ENCODE assay signal across 14 cellular contexts in genomic region chr9:8429157-8429556, GRCh38.
"Had no signal": no experiment of that assay in that cellular context is flagged by ENCODE, and none has a peak within 500 bp of the region (broad histone marks: within the 10 kb centered on the region; RNA-seq: fewer than 3 reads in every experiment).

No MANE protein-coding gene starts in this region.

- H3K27me3 ChIP-seq: ascending aorta, dorsolateral prefrontal cortex, tibial artery, uterus had no signal

- H3K9me3 Mint-ChIP-seq: mesothelial cell of epicardium had no signal

- H3K36me3 ChIP-seq: ascending aorta, lower lobe of right lung, tibial artery, uterus had no signal

- H3K4me1 ChIP-seq: ascending aorta, lower lobe of right lung, tibial artery, uterus had no signal

- H3K4me3 ChIP-seq: ascending aorta, dorsolateral prefrontal cortex, lower lobe of right lung, tibial artery, uterus had no signal

- DNase-seq: activated CD4-positive, alpha-beta T cell treated with anti-CD3 and anti-CD28 coated beads for 48 hours; activated CD8-positive, alpha-beta memory T cell treated with anti-CD3 and anti-CD28 coated beads, Interleukin-2, amount 50 U/mL, for 4 hours; activated effector memory CD4-positive, alpha-beta T cell treated with anti-CD3 and anti-CD28 coated beads, Interleukin-2, amount 50 U/mL, for 16 hours; dorsolateral prefrontal cortex; hypothalamus; lower lobe of right lung; stimulated activated CD4-positive, alpha-beta T cell treated with anti-CD3 and anti-CD28 coated beads, Interleukin-4, amount 100 ng/mL, for 4 hours; SW 1271; T1000; tibial artery; uterus had no signal

- H3K4me1 Mint-ChIP-seq: mesothelial cell of epicardium had no signal

- H3K9me3 ChIP-seq: ascending aorta, lower lobe of right lung, tibial artery, uterus had no signal

- H3K27ac Mint-ChIP-seq: mesothelial cell of epicardium had no signal

- H3K27ac ChIP-seq: ascending aorta, lower lobe of right lung, tibial artery, uterus had no signal

- H3K4me3 Mint-ChIP-seq: mesothelial cell of epicardium had no signal

- ATAC-seq: esophagus mucosa, lower lobe of right lung had no signal
